Comparison of ENCODE assay signal across 24 cellular contexts in genomic region chr9:127177682-127178265, GRCh38. TPM values are rescaled to one million over a fixed set of nuclear protein-coding genes. Genes with fewer than 3 reads are reported as not detected.
DNase-seq lines count a peak whose midpoint lies in the region; ATAC-seq, FAIRE-seq and TF ChIP-seq lines count a peak whose summit lies in the region.
"Had no signal": no experiment of that assay in that cellular context is flagged by ENCODE, and none has a peak within 500 bp of the region (broad histone marks: within the 10 kb centered on the region; RNA-seq: fewer than 3 reads in every experiment).

No MANE protein-coding gene starts in this region.

- H3K9me3 Mint-ChIP-seq in chondrocyte (ENCODE audit: low read depth): no peaks in the 10 kb centered on the region
- H3K9me3 Mint-ChIP-seq: activated CD8-positive, alpha-beta T cell treated with anti-CD3 and anti-CD28 coated beads for 36 hours; activated naive CD4-positive, alpha-beta T cell treated with anti-CD3 and anti-CD28 coated beads, Interleukin-2, amount 50 U/mL, for 72 hours; CD4-positive, CD25-positive, alpha-beta regulatory T cell; stimulated activated naive CD8-positive, alpha-beta T cell treated with anti-CD3 and anti-CD28 coated beads, Interleukin-15, amount 100 ng/mL, for 72 hours; T-helper 2 cell treated with Interferon-gamma antibody and Interleukin-4, amounts not matched to agents 5 μg/mL and 100 μg/mL, for 36 hours had no signal

- 100% methylated on average over 3 of the region's 3 CpGs for WGBS in right lobe of liver (ENCODE audit: insufficient coverage, low coverage, low lambda C conversion rate, missing lambda C conversion rate)
- 86% methylated on average over 3 of the region's 3 CpGs for WGBS in HepG2 (ENCODE audit: low lambda C conversion rate)
- 100% methylated on average over 3 of the region's 3 CpGs for WGBS in smooth muscle cell (ENCODE audit: low lambda C conversion rate)

- POLR2A ChIA-PET in HepG2 (lab: Yijun Ruan, JAX): no interaction called here

- no peak overlapping the region for H3K4me3 ChIP-seq in right lobe of liver
- H3K4me3 ChIP-seq in HepG2 (replicated peaks in 1 of 3; ENCODE audit: insufficient read depth in 1 of 3, low read depth in 2 of 3, low read length in 3 of 3): no peak overlapping the region
- no peak overlapping the region for H3K4me3 ChIP-seq in smooth muscle cell
- H3K4me3 ChIP-seq: esophagus squamous epithelium, gastrocnemius medialis, lung had no signal

- peaks cover 0 to 11% (median 0%) of the 10 kb centered on the region in 4 donors for H3K4me1 ChIP-seq in right lobe of liver
- H3K4me1 ChIP-seq in HepG2 (ENCODE audit: insufficient read depth, low read length): peaks cover 14% of the 10 kb centered on the region
- H3K4me1 ChIP-seq in smooth muscle cell (ENCODE audit: low read depth): no peaks in the 10 kb centered on the region
- H3K4me1 ChIP-seq: gastrocnemius medialis had no signal

- intact Hi-C loops in right lobe of liver (cut with DNase I): no loop called here
- intact Hi-C loops in HepG2 (cut with micrococcal nuclease; ENCODE audit: unreplicated experiment): no loop called here
- intact Hi-C loops in posterior vena cava (cut with DNase I): no loop called here

- H3K4me2 ChIP-seq in HepG2 (ENCODE audit: low read depth, low read length) (no peak overlapping the region), smooth muscle cell (no peak overlapping the region)
- H3K4me2 ChIP-seq: SK-N-SH had no signal

- no TSS peak for BruUV-seq in HepG2 (replicated peaks; lab: Mats Ljungman, UMichigan)

- no peak overlapping the region for H3K9ac ChIP-seq in HepG2 (ENCODE audit: insufficient read depth, low read depth, low read length)
- no peak overlapping the region for H3K9ac ChIP-seq in smooth muscle cell (ENCODE audit: low read depth)
- H3K9ac ChIP-seq: SK-N-SH had no signal

- ATAC-seq in right lobe of liver: no peak
- ATAC-seq in HepG2: no peak
- no peak for ATAC-seq in GM18873 (IDR thresholded peaks at IDR 0.05; ENCODE audit: low FRiP score, unreplicated experiment)
- ATAC-seq: activated CD8-positive, alpha-beta T cell treated with anti-CD3 and anti-CD28 coated beads for 36 hours; activated naive CD4-positive, alpha-beta T cell treated with anti-CD3 and anti-CD28 coated beads, Interleukin-2, amount 50 U/mL, for 72 hours; gastrocnemius medialis; HCT116; stimulated activated naive CD8-positive, alpha-beta T cell treated with anti-CD3 and anti-CD28 coated beads, Interleukin-15, amount 100 ng/mL, for 72 hours had no signal

- H4K20me1 ChIP-seq in HepG2 (ENCODE audit: insufficient read depth, low read length) (no peaks in the 10 kb centered on the region), smooth muscle cell (ENCODE audit: low read depth) (no peaks in the 10 kb centered on the region)

- TF ChIP-seq EP300 in HepG2 (IDR thresholded peaks at IDR 0.05; ENCODE audit: low read depth in 2 of 2, low read length in 2 of 2): no peak
- TF ChIP-seq EP300 in HepG2 (CRISPR knock-in tag; IDR thresholded peaks at IDR 0.05; ENCODE audit: borderline replicate concordance): no peak

- H2AFZ ChIP-seq in HepG2 (ENCODE audit: low read length) (no peak overlapping the region), smooth muscle cell (ENCODE audit: low read depth) (no peak overlapping the region)

- no peak for FAIRE-seq in HepG2 (lab: Jason Lieb, UNC)
- FAIRE-seq: astrocyte, keratinocyte had no signal

- CTCF ChIA-PET in HepG2 (lab: Yijun Ruan, JAX; ENCODE audit: low intra/inter-chr PET ratio, low total read pairs): no interaction called here

- no peaks in the 10 kb centered on the region for H3K27me3 ChIP-seq in right lobe of liver
- no peaks in the 10 kb centered on the region; a peak in 1 of 5 replicates for H3K27me3 ChIP-seq in HepG2 (ENCODE audit: control insufficient read depth in 1 of 2, insufficient read depth in 2 of 2, low read length in 2 of 2)
- no peaks in the 10 kb centered on the region for H3K27me3 ChIP-seq in smooth muscle cell (ENCODE audit: low read depth)
- H3K27me3 ChIP-seq: esophagus squamous epithelium, gastrocnemius medialis, neutrophil had no signal

- no peak overlapping the region for H3K27ac Mint-ChIP-seq in chondrocyte (ENCODE audit: unreplicated experiment)
- H3K27ac Mint-ChIP-seq: activated CD8-positive, alpha-beta T cell treated with anti-CD3 and anti-CD28 coated beads for 36 hours; T-helper 2 cell treated with Interferon-gamma antibody and Interleukin-4, amounts not matched to agents 5 μg/mL and 100 μg/mL, for 36 hours had no signal

- TF ChIP-seq RAD21 in HepG2 (CRISPR knock-in tag; IDR thresholded peaks at IDR 0.05): no peak

- H3K4me3 Mint-ChIP-seq in chondrocyte (ENCODE audit: unreplicated experiment): no peak overlapping the region
- H3K4me3 Mint-ChIP-seq: activated CD8-positive, alpha-beta T cell treated with anti-CD3 and anti-CD28 coated beads for 36 hours; CD4-positive, CD25-positive, alpha-beta regulatory T cell; stimulated activated naive CD8-positive, alpha-beta T cell treated with anti-CD3 and anti-CD28 coated beads, Interleukin-15, amount 100 ng/mL, for 72 hours; T-helper 2 cell treated with Interferon-gamma antibody and Interleukin-4, amounts not matched to agents 5 μg/mL and 100 μg/mL, for 36 hours had no signal

- H3K27ac ChIP-seq in right lobe of liver (no peak overlapping the region), HepG2 (ENCODE audit: extremely low read length, insufficient read depth, low read length) (no peak overlapping the region), smooth muscle cell (ENCODE audit: low read depth) (no peak overlapping the region)
- H3K27ac ChIP-seq: esophagus squamous epithelium, gastrocnemius medialis, neutrophil had no signal

- H3K4me1 Mint-ChIP-seq in chondrocyte (ENCODE audit: low read depth): peaks cover 31% of the 10 kb centered on the region
- H3K4me1 Mint-ChIP-seq: stimulated activated naive CD8-positive, alpha-beta T cell treated with anti-CD3 and anti-CD28 coated beads, Interleukin-15, amount 100 ng/mL, for 72 hours had no signal

- no peaks in the 10 kb centered on the region for H3K27me3 Mint-ChIP-seq in chondrocyte (ENCODE audit: low read depth)
- H3K27me3 Mint-ChIP-seq: activated CD8-positive, alpha-beta T cell treated with anti-CD3 and anti-CD28 coated beads for 36 hours; CD4-positive, CD25-positive, alpha-beta regulatory T cell; stimulated activated naive CD8-positive, alpha-beta T cell treated with anti-CD3 and anti-CD28 coated beads, Interleukin-15, amount 100 ng/mL, for 72 hours had no signal

- H3K36me3 ChIP-seq in right lobe of liver (no peaks in the 10 kb centered on the region), HepG2 (replicated peaks in 1 of 2; ENCODE audit: control insufficient read depth in 1 of 2, insufficient read depth in 2 of 2, low read length in 2 of 2) (no peaks in the 10 kb centered on the region), smooth muscle cell (ENCODE audit: low read depth) (no peaks in the 10 kb centered on the region)
- H3K36me3 ChIP-seq: gastrocnemius medialis had no signal

- H3K36me3 Mint-ChIP-seq in chondrocyte (ENCODE audit: low read depth): no peaks in the 10 kb centered on the region
- H3K36me3 Mint-ChIP-seq: activated naive CD4-positive, alpha-beta T cell treated with anti-CD3 and anti-CD28 coated beads, Interleukin-2, amount 50 U/mL, for 72 hours had no signal

- in situ Hi-C loops in HepG2 (cut with HindIII; ENCODE audit: extremely low pct_ligation_motif_present, low pct_unique_long_range_greater_than_20kb): no loop called here

- TF ChIP-seq POLR2A in right lobe of liver (IDR thresholded peaks at IDR 0.05): no peak
- TF ChIP-seq POLR2A in HepG2 (IDR thresholded peaks at IDR 0.05; ENCODE audit: insufficient read depth in 1 of 2, low read depth in 2 of 2, low read length in 2 of 2): no peak

- H3K79me2 ChIP-seq in HepG2 (ENCODE audit: insufficient read depth, low read length): no peaks in the 10 kb centered on the region
- H3K79me2 ChIP-seq in smooth muscle cell (ENCODE audit: low read depth): no peaks in the 10 kb centered on the region

- no peaks in the 10 kb centered on the region for H3K9me3 ChIP-seq in right lobe of liver
- no peaks in the 10 kb centered on the region for H3K9me3 ChIP-seq in HepG2 (ENCODE audit: low read length)
- H3K9me3 ChIP-seq in smooth muscle cell (replicated peaks; ENCODE audit: low read depth): no peaks in the 10 kb centered on the region
- H3K9me3 ChIP-seq: esophagus squamous epithelium, gastrocnemius medialis, neutrophil, SK-N-SH had no signal

- no peak for TF ChIP-seq CTCF in right lobe of liver (IDR thresholded peaks at IDR 0.05)
- TF ChIP-seq CTCF in HepG2 (CRISPR knock-in tag; IDR thresholded peaks at IDR 0.05): no peak
- no peak for TF ChIP-seq CTCF in chondrocyte (IDR thresholded peaks at IDR 0.05)
- TF ChIP-seq CTCF in smooth muscle cell (IDR thresholded peaks at IDR 0.05; ENCODE audit: borderline replicate concordance, insufficient read depth, poor library complexity, severe bottlenecking): no peak

- no peaks in the 10 kb centered on the region for H3F3A ChIP-seq in smooth muscle cell (ENCODE audit: low read depth)

- peak in 2 of 3 donors; percentile 10 to 34 for DNase-seq in right lobe of liver
- DNase-seq in HepG2 (ENCODE audit: low spot score): no peak
- DNase-seq in chondrocyte (ENCODE audit: low spot score): peak; percentile 39
- DNase-seq in posterior vena cava (ENCODE audit: low spot score): peak; percentile 50
- DNase-seq in NCI-H2227 (lab: John Stamatoyannopoulos, UW; ENCODE audit: unreplicated experiment): no peak
- no peak for DNase-seq in smooth muscle cell (lab: John Stamatoyannopoulos, UW; ENCODE audit: unreplicated experiment)
- DNase-seq in AG08395 (ENCODE audit: low spot score): no peak
- DNase-seq: activated CD8-positive, alpha-beta T cell treated with anti-CD3 and anti-CD28 coated beads for 36 hours; CD4-positive, CD25-positive, alpha-beta regulatory T cell; esophagus squamous epithelium; gastrocnemius medialis; Karpas-422; NCI-H187; SK-N-SH; stimulated activated CD4-positive, alpha-beta T cell treated with anti-CD3 and anti-CD28 coated beads, Interleukin-4, amount 100 ng/mL, for 24 hours had no signal

RNA-seq across cellular contexts. Expression of gene ANGPTL2, which starts 55.3 kb away (rescaled TPM):
- total RNA-seq in right lobe of liver (1 to 10 TPM; 2.1 to 6.3 (median 3.0) TPM), HepG2 (2016; rRNA removed; fragmentation: Illumina TruSeq; extraction: Trizol) (0.35 and 0.91 TPM in 2 replicates), chondrocyte (26.7 to 39.7 TPM (median 39.0 TPM) in 3 replicates), posterior vena cava (10 to 100 TPM; 45.7 to 55.9 TPM), smooth muscle cell (13.3 and 16.1 TPM in 2 replicates)
- total RNA-seq in HepG2 (2016; cell fraction: cytosol; rRNA removed; fragmentation: Illumina TruSeq; extraction: Trizol; ENCODE audit: low read depth): 0.09 TPM in 1 of 2 replicates, not detected in the other
- 0.49 and 1.4 TPM in 2 replicates for total RNA-seq in HepG2 (2016; cell fraction: insoluble cytoplasmic fraction; rRNA removed; fragmentation: Illumina TruSeq; extraction: Trizol)
- total RNA-seq in HepG2 (2016; cell fraction: membrane; rRNA removed; fragmentation: Illumina TruSeq; extraction: Trizol): 0.55 and 0.59 TPM in 2 replicates
- total RNA-seq in HepG2 (2016; cell fraction: nucleus; rRNA removed; fragmentation: Illumina TruSeq; extraction: Trizol): 1.2 and 2.2 TPM in 2 replicates
- polyA plus RNA-seq in HepG2 (2011; rRNA removed) (21.0 and 40.2 TPM in 2 replicates), smooth muscle cell (18.7 and 20.2 TPM in 2 replicates)
- 14.1 and 24.9 TPM in 2 replicates for polyA plus RNA-seq in HepG2 (2011; cell fraction: cytosol; rRNA removed)
- polyA plus RNA-seq in HepG2 (2011; cell fraction: nucleus; rRNA removed): 16.8 and 26.7 TPM in 2 replicates
- 27.5 and 38.6 TPM in 2 replicates for polyA plus RNA-seq in HepG2 (2012)
- 0.19 and 0.24 TPM in 2 replicates for polyA plus RNA-seq in HepG2 (2016; cell fraction: cytosol; fragmentation: Illumina TruSeq; extraction: Trizol; ENCODE audit: low read depth)
- 0.60 and 0.63 TPM in 2 replicates for polyA plus RNA-seq in HepG2 (2016; cell fraction: insoluble cytoplasmic fraction; fragmentation: Illumina TruSeq; extraction: Trizol; ENCODE audit: low read depth)
- polyA plus RNA-seq in HepG2 (2016; cell fraction: membrane; fragmentation: Illumina TruSeq; extraction: Trizol; ENCODE audit: low read depth): 0.50 and 0.89 TPM in 2 replicates
- polyA plus RNA-seq in HepG2 (2016; cell fraction: nucleus; fragmentation: Illumina TruSeq; extraction: Trizol; ENCODE audit: insufficient read depth, low read depth): 1.8 and 2.3 TPM in 2 replicates
- 0.09 and 16.6 TPM in 2 replicates for polyA minus RNA-seq in HepG2 (2011; rRNA and poly(A)+ RNA removed; ENCODE audit: low replicate concordance)
- 7.1 and 18.4 TPM in 2 replicates for polyA minus RNA-seq in HepG2 (2011; cell fraction: cytosol; rRNA and poly(A)+ RNA removed)
- polyA minus RNA-seq in HepG2 (2011; cell fraction: nucleus; rRNA and poly(A)+ RNA removed): 7.3 and 9.9 TPM in 2 replicates
- total RNA-seq: activated CD8-positive, alpha-beta T cell treated with anti-CD3 and anti-CD28 coated beads for 36 hours; activated naive CD4-positive, alpha-beta T cell treated with anti-CD3 and anti-CD28 coated beads, Interleukin-2, amount 50 U/mL, for 72 hours; CD4-positive, CD25-positive, alpha-beta regulatory T cell had no signal
- polyA plus RNA-seq: CD4-positive, CD25-positive, alpha-beta regulatory T cell had no signal

Comparison
In these comparisons a context has a peak if more than half of its experiments do, and no peak if none do; other contexts are left out.
1. DNase-seq: peak in right lobe of liver (2 of 3), chondrocyte (single experiment) and posterior vena cava (single experiment); none in HepG2 (single experiment), NCI-H2227 (single experiment), smooth muscle cell (single experiment) and AG08395 (single experiment).